In the genomic region with DNA sequence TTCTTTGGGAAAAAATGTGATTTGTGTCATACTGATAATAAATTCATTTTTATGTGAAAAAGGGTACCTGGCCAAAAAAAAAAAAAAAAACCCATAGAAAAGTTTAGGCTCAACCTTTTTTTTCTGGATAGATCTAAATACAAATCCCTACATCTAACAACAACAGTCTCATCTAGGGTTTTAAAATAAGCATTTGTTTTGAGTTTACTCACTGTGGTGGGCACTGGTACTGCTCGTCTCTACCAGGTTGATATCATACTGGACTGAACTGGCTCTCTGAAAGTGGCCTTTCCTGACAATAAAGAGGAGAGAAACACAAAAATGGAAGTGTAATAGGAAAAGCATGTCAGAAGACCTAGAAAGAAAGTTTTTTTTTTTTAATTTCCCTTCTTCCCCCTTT, we compare ENCODE assay signal across 35 cellular contexts. TPM values are rescaled to one million over a fixed set of nuclear protein-coding genes. Genes with fewer than 3 reads are reported as not detected.
"Had no signal": no experiment of that assay in that cellular context is flagged by ENCODE, and none has a peak within 500 bp of the region (broad histone marks: within the 10 kb centered on the region; RNA-seq: fewer than 3 reads in every experiment).

No MANE protein-coding gene starts in this region.

- FAIRE-seq: bronchial epithelial cell, RCC 7860 had no signal

- H3K4me3 ChIP-seq: MG63, PC-9 had no signal

- ATAC-seq: activated naive CD8-positive, alpha-beta T cell treated with anti-CD3 and anti-CD28 coated beads, Interleukin-2, amount 50 U/mL, for 24 hours; activated T-cell treated with anti-CD3 and anti-CD28 coated beads, Interleukin-2, amount 50 U/mL, for 4 hours had no signal

- H2AFZ ChIP-seq: PC-9 had no signal

- H3K27ac ChIP-seq: PC-9, RWPE1, VCaP had no signal

- DNase-seq: activated B cell treated with CpG ODN at 0.5 μM for 24 hours; activated CD4-positive, alpha-beta memory T cell treated with anti-CD3 and anti-CD28 coated beads for 36 hours; activated CD4-positive, alpha-beta T cell treated with anti-CD3 and anti-CD28 coated beads for 4 hours; activated CD4-positive, alpha-beta T cell treated with anti-CD3 and anti-CD28 coated beads, Interleukin-2, amount 50 U/mL, for 1 hour; activated CD4-positive, CD25-positive, alpha-beta regulatory T cell treated with anti-CD3 and anti-CD28 coated beads, Interleukin-2, amount 50 U/mL, for 72 hours; activated CD8-positive, alpha-beta memory T cell treated with anti-CD3 and anti-CD28 coated beads, Interleukin-2, amount 50 U/mL, for 4 hours; activated effector memory CD4-positive, alpha-beta T cell treated with Interleukin-2 at 50 U/mL for 16 hours; activated naive CD4-positive, alpha-beta T cell treated with anti-CD3 and anti-CD28 coated beads, Interleukin-2, amount 10 ng/mL, durations not matched to agents 7 days and 5 days; activated naive CD8-positive, alpha-beta T cell treated with anti-CD3 and anti-CD28 coated beads, Interleukin-2, amount 50 U/mL, for 24 hours; activated T-cell treated with anti-CD3 and anti-CD28 coated beads for 4 hours; activated T-cell treated with anti-CD3 and anti-CD28 coated beads, Interleukin-2, amount 50 U/mL, for 4 hours; anterior cingulate cortex; caudate nucleus; Karpas-422; MG63; MV-4-11; NCI-H1092; NCI-H146; NCI-H1930; NCI-H2081 treated with DMSO at 0.1 percent for 48 hours; NCI-H226; NCI-H446 treated with DMSO at 0.1 percent for 48 hours; NCI-H524; NCI-H69; PC-9; Right ventricle myocardium superior; SW 1271; T-helper 1 cell; T-helper 2 cell; T-helper 9 cell had no signal

- H3K36me3 ChIP-seq: MG63 had no signal

- H3K9me3 ChIP-seq: MG63 had no signal

- H3K4me2 ChIP-seq: PC-9 had no signal

RNA-seq across cellular contexts. Expression of gene NRG4, which starts 56.5 kb away (rescaled TPM):
- total RNA-seq: activated CD4-positive, alpha-beta memory T cell treated with anti-CD3 and anti-CD28 coated beads for 36 hours; activated T-helper 1 cell treated with anti-CD3 and anti-CD28 coated beads, Interleukin-12 subunit alpha, Interleukin-12 subunit beta, Interleukin-2, Interleukin-4 antibody, amounts not matched to agents 30 ng/mL and 10 ng/mL and 1 ng/mL, durations not matched to agents 14 hours and 24 hours and 36 hours; bronchial epithelial cell; Right ventricle myocardium superior had no signal
